Comparison of ENCODE assay signal across 28 cellular contexts in the genomic region with DNA sequence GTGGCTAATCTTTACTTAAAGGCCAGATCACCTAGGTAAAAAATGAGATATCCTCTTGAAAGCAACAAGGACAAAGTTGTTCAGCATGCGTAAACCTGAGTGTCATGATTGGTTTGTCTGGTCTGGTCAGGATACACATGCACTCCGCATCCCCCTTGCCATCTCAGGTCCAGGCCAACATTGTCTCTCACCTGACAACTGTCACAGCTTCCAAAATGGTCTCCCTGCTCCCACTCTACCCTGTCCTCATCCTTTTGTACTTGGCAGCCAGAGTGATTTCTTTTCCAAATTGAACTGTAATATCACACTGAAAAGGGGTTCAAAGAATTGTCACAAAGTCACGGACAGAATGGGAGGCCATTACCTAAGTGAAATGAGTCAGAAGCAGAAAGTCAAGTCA. TPM values are rescaled to one million over a fixed set of nuclear protein-coding genes. Genes with fewer than 3 reads are reported as not detected.
DNase-seq lines count a peak whose midpoint lies in the region; ATAC-seq, FAIRE-seq and TF ChIP-seq lines count a peak whose summit lies in the region.
"Had no signal": no experiment of that assay in that cellular context is flagged by ENCODE, and none has a peak within 500 bp of the region (broad histone marks: within the 10 kb centered on the region; RNA-seq: fewer than 3 reads in every experiment).

No MANE protein-coding gene starts in this region.

- H3K4me1 Mint-ChIP-seq in endodermal cell = no peaks in the 10 kb centered on the region
- peaks cover 9% of the 10 kb centered on the region for H3K4me1 Mint-ChIP-seq in type B pancreatic cell (ENCODE audit: unreplicated experiment)
- H3K4me1 Mint-ChIP-seq in activated T-helper 2 cell treated with anti-CD3 and anti-CD28 coated beads, Interferon-gamma antibody, Interleukin-2, Interleukin-4, amounts not matched to agents 10 μg/mL and 5 μg/mL and 100 μg/mL, durations not matched to agents 14 hours and 24 hours and 36 hours (ENCODE audit: low read depth) = peaks cover 4% of the 10 kb centered on the region
- H3K4me1 Mint-ChIP-seq: CD14-positive monocyte; CD4-positive, alpha-beta memory T cell; CD4-positive, CD25-positive, alpha-beta regulatory T cell; CD8-positive, alpha-beta memory T cell had no signal

- TF ChIP-seq CTCF in endodermal cell (conservative IDR thresholded peaks at IDR 0.05) = no peak
- TF ChIP-seq CTCF in type B pancreatic cell (conservative IDR thresholded peaks at IDR 0.05) = no peak

- H3K36me3 ChIP-seq in endodermal cell (ENCODE audit: control insufficient read depth, insufficient read depth, low read length) = no peaks in the 10 kb centered on the region
- H3K36me3 ChIP-seq: BE2C, BLaER1 had no signal

- DNase-seq in HTR-8/SVneo (ENCODE audit: insufficient read length, low spot score) (no peak), endodermal cell (peak; percentile 2), posterior vena cava (ENCODE audit: low spot score) (peak; percentile 46), type B pancreatic cell (ENCODE audit: extremely low spot score, unreplicated experiment) (peak; percentile 15), ACHN (no peak)
- no peak for DNase-seq in activated T-helper 2 cell treated with anti-CD3 and anti-CD28 coated beads, Interferon-gamma antibody, Interleukin-2, Interleukin-4, amounts not matched to agents 10 μg/mL and 5 μg/mL and 100 μg/mL, durations not matched to agents 14 hours and 24 hours and 36 hours (ENCODE audit: low spot score)
- DNase-seq: BE2C; C1 segment of cervical spinal cord; CD4-positive, alpha-beta memory T cell; CD4-positive, CD25-positive, alpha-beta regulatory T cell; CD8-positive, alpha-beta memory T cell; COR-L47; DMS 273 treated with DMSO at 0.1 percent for 48 hours; DMS153; DMS53; DMS79; DND-41; EL; GDM1 had no signal

- no peak for ATAC-seq in GM19351 (IDR thresholded peaks at IDR 0.05; ENCODE audit: unreplicated experiment)
- ATAC-seq: A549, GM12878 had no signal

- no peaks in the 10 kb centered on the region for H3K4me1 ChIP-seq in endodermal cell (ENCODE audit: control insufficient read depth, insufficient read depth, low read length)
- H3K4me1 ChIP-seq: A549, BE2C, BLaER1 had no signal

- FAIRE-seq in HTR-8/SVneo (lab: Jason Lieb, UNC) = peak; percentile 91
- FAIRE-seq: A549, GM12878, GM12892, GM19239 had no signal

- H3K36me3 Mint-ChIP-seq in endodermal cell (ENCODE audit: low read depth) (peaks cover 53% of the 10 kb centered on the region), type B pancreatic cell (no peaks in the 10 kb centered on the region)
- H3K36me3 Mint-ChIP-seq in activated T-helper 2 cell treated with anti-CD3 and anti-CD28 coated beads, Interferon-gamma antibody, Interleukin-2, Interleukin-4, amounts not matched to agents 10 μg/mL and 5 μg/mL and 100 μg/mL, durations not matched to agents 14 hours and 24 hours and 36 hours (ENCODE audit: low read depth) = no peaks in the 10 kb centered on the region
- H3K36me3 Mint-ChIP-seq: CD14-positive monocyte; CD4-positive, CD25-positive, alpha-beta regulatory T cell had no signal

- intact Hi-C loops in posterior vena cava (cut with DNase I) = no loop called here
- intact Hi-C loops in activated T-helper 2 cell treated with anti-CD3 and anti-CD28 coated beads, Interferon-gamma antibody, Interleukin-2, Interleukin-4, amounts not matched to agents 10 μg/mL and 5 μg/mL and 100 μg/mL, durations not matched to agents 14 hours and 24 hours and 36 hours (cut with micrococcal nuclease) = no loop called here

- H3K4me3 Mint-ChIP-seq in endodermal cell = no peak overlapping the region
- H3K4me3 Mint-ChIP-seq in type B pancreatic cell = no peak overlapping the region
- H3K4me3 Mint-ChIP-seq in activated T-helper 2 cell treated with anti-CD3 and anti-CD28 coated beads, Interferon-gamma antibody, Interleukin-2, Interleukin-4, amounts not matched to agents 10 μg/mL and 5 μg/mL and 100 μg/mL, durations not matched to agents 14 hours and 24 hours and 36 hours (ENCODE audit: low read depth) = no peak overlapping the region
- H3K4me3 Mint-ChIP-seq: CD14-positive monocyte; CD4-positive, alpha-beta memory T cell; CD4-positive, CD25-positive, alpha-beta regulatory T cell; CD8-positive, alpha-beta memory T cell had no signal

- no peak overlapping the region for H3K27ac Mint-ChIP-seq in endodermal cell
- no peak overlapping the region for H3K27ac Mint-ChIP-seq in type B pancreatic cell
- H3K27ac Mint-ChIP-seq in activated T-helper 2 cell treated with anti-CD3 and anti-CD28 coated beads, Interferon-gamma antibody, Interleukin-2, Interleukin-4, amounts not matched to agents 10 μg/mL and 5 μg/mL and 100 μg/mL, durations not matched to agents 14 hours and 24 hours and 36 hours = no peak overlapping the region
- H3K27ac Mint-ChIP-seq: CD14-positive monocyte; CD4-positive, alpha-beta memory T cell; CD4-positive, CD25-positive, alpha-beta regulatory T cell; CD8-positive, alpha-beta memory T cell had no signal

- H3K4me3 ChIP-seq in endodermal cell (ENCODE audit: low read length) = no peak overlapping the region
- H3K4me3 ChIP-seq: A549, BLaER1, GM12878 had no signal

- peaks cover 35% of the 10 kb centered on the region for H3K9me3 ChIP-seq in endodermal cell (ENCODE audit: control insufficient read depth, low read length)
- H3K9me3 ChIP-seq: BE2C had no signal

- WGBS in endodermal cell (ENCODE audit: insufficient coverage in 1 of 2, insufficient read length in 1 of 2), 2 experiments = 95 to 100% methylated on average over 3 of the region's 3 CpGs

- no peak overlapping the region for H3K27ac ChIP-seq in endodermal cell (ENCODE audit: low read depth, low read length)
- H3K27ac ChIP-seq: 22Rv1, A549, BLaER1 had no signal

- H3K27me3 Mint-ChIP-seq in endodermal cell (ENCODE audit: insufficient read depth) = peaks cover 2% of the 10 kb centered on the region
- peaks cover 2% of the 10 kb centered on the region for H3K27me3 Mint-ChIP-seq in type B pancreatic cell
- no peaks in the 10 kb centered on the region for H3K27me3 Mint-ChIP-seq in activated T-helper 2 cell treated with anti-CD3 and anti-CD28 coated beads, Interferon-gamma antibody, Interleukin-2, Interleukin-4, amounts not matched to agents 10 μg/mL and 5 μg/mL and 100 μg/mL, durations not matched to agents 14 hours and 24 hours and 36 hours (ENCODE audit: low read depth)

- no peak overlapping the region for H3K9ac ChIP-seq in endodermal cell (ENCODE audit: extremely low read depth, low read length, poor library complexity, severe bottlenecking)
- H3K9ac ChIP-seq: BLaER1 had no signal

- H3K9me3 Mint-ChIP-seq in endodermal cell (peaks cover 53% of the 10 kb centered on the region), type B pancreatic cell (peaks cover 26% of the 10 kb centered on the region)
- peaks cover 32% of the 10 kb centered on the region for H3K9me3 Mint-ChIP-seq in activated T-helper 2 cell treated with anti-CD3 and anti-CD28 coated beads, Interferon-gamma antibody, Interleukin-2, Interleukin-4, amounts not matched to agents 10 μg/mL and 5 μg/mL and 100 μg/mL, durations not matched to agents 14 hours and 24 hours and 36 hours

- no peaks in the 10 kb centered on the region for H3K27me3 ChIP-seq in endodermal cell (ENCODE audit: control insufficient read depth, insufficient read depth, low read length, poor library complexity, severe bottlenecking)
- H3K27me3 ChIP-seq: BE2C, BLaER1 had no signal

- in situ Hi-C loops in ACHN (cut with HindIII; ENCODE audit: low pct_ligation_motif_present, low pct_unique_long_range_greater_than_20kb, low sequenced_read_pairs) = no loop called here

RNA-seq across cellular contexts. Expression of gene APCDD1L, which starts 21.1 kb away (rescaled TPM):
- 1 to 10 TPM; 6.4 TPM for total RNA-seq in endodermal cell
- polyA plus RNA-seq in endodermal cell (2013, experiment 1 of 2) = 0.78 TPM
- polyA plus RNA-seq in endodermal cell (2013, experiment 2 of 2) = 1.1 TPM
- 1 to 10 TPM in 1 of 2 donors, under 1 TPM in 1; 0.88 to 1.5 TPM for total RNA-seq in posterior vena cava
- 0.26 and 0.53 TPM in 2 replicates for total RNA-seq in type B pancreatic cell (ENCODE audit: low replicate concordance)
- not detected in 2 replicates for total RNA-seq in activated T-helper 2 cell treated with anti-CD3 and anti-CD28 coated beads, Interferon-gamma antibody, Interleukin-2, Interleukin-4, amounts not matched to agents 10 μg/mL and 5 μg/mL and 100 μg/mL, durations not matched to agents 14 hours and 24 hours and 36 hours
- total RNA-seq: CD4-positive, alpha-beta memory T cell; CD4-positive, CD25-positive, alpha-beta regulatory T cell; CD8-positive, alpha-beta memory T cell; G401; GM12878 had no signal
- polyA plus RNA-seq: A549; CD14-positive monocyte; CD8-positive, alpha-beta memory T cell had no signal

Comparison
In these comparisons a context has a peak if more than half of its experiments do, and no peak if none do; other contexts are left out.
1. DNase-seq: peak in endodermal cell (single experiment), posterior vena cava (single experiment) and type B pancreatic cell (single experiment); none in HTR-8/SVneo (single experiment), activated T-helper 2 cell treated with anti-CD3 and anti-CD28 coated beads, Interferon-gamma antibody, Interleukin-2, Interleukin-4, amounts not matched to agents 10 μg/mL and 5 μg/mL and 100 μg/mL, durations not matched to agents 14 hours and 24 hours and 36 hours (single experiment) and ACHN (single experiment).